In the genomic region with DNA sequence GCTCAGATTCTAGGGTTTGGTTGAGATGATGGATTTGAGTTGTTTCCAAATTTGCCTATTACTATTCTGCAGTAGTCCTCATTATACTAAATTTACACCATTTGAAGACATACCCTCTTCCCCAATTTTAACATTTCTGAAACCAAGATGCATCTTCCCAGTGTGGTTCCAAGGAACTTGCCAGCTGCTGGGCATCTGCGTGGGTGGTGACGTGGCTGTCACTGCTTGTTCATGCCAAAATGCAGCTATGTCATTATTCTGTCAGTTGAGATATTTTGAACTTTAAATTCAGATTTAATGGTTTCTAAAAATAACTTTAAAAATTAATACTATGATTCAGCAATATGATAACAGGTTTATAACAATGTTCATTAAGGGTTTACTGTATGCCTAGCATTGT, we compare ENCODE assay signal across 7 cellular contexts. TPM values are rescaled to one million over a fixed set of nuclear protein-coding genes. Genes with fewer than 3 reads are reported as not detected.
DNase-seq lines count a peak whose midpoint lies in the region; ATAC-seq and TF ChIP-seq lines count a peak whose summit lies in the region.

No MANE protein-coding gene starts in this region.

- H3K4me1 ChIP-seq in fibroblast of lung (ENCODE audit: control insufficient read depth, extremely low read depth, insufficient read depth, low read length), result no peaks in the 10 kb centered on the region
- H3K4me1 ChIP-seq in rectal smooth muscle tissue (ENCODE audit: control insufficient read depth, insufficient read depth, low read length), result peaks cover 3% of the 10 kb centered on the region

- no peaks in the 10 kb centered on the region for H4K20me1 ChIP-seq in fibroblast of lung (ENCODE audit: control insufficient read depth, extremely low read depth, insufficient read depth, low read length)

- peak overlapping the region in 3 of 4 experiments; percentile 71 to 85 (median 73) for H3K4me3 ChIP-seq in fibroblast of lung (replicated peaks in 1 of 4; ENCODE audit: control extremely low read depth in 1 of 4, insufficient read depth in 1 of 4, low read depth in 3 of 4, low read length in 4 of 4)
- H3K4me3 ChIP-seq in rectal smooth muscle tissue (ENCODE audit: low read length), result peak overlapping the region; percentile 93

- H3K9ac ChIP-seq in fibroblast of lung (ENCODE audit: insufficient read depth, low read length) (no peak overlapping the region), rectal smooth muscle tissue (ENCODE audit: low read length) (no peak overlapping the region)

- no peaks in the 10 kb centered on the region for H3K9me3 ChIP-seq in fibroblast of lung (ENCODE audit: control insufficient read depth, insufficient read depth, low read depth, low read length)

- H3K4me2 ChIP-seq in fibroblast of lung (ENCODE audit: extremely low read depth, insufficient read depth, low read length), result peak overlapping the region; percentile 34

- no peak for TF ChIP-seq CTCF in fibroblast of lung (conservative IDR thresholded peaks at IDR 0.05 in 1 of 2, IDR thresholded peaks at IDR 0.05 in 1 of 2; ENCODE audit: low read depth in 1 of 2, low read length in 2 of 2)

- no peak overlapping the region for H2AFZ ChIP-seq in fibroblast of lung (ENCODE audit: low read length)

- H3K27me3 ChIP-seq in fibroblast of lung (ENCODE audit: control insufficient read depth, insufficient read depth, low read length), result no peaks in the 10 kb centered on the region
- no peaks in the 10 kb centered on the region for H3K27me3 ChIP-seq in rectal smooth muscle tissue (ENCODE audit: control insufficient read depth, insufficient read depth, low read length)

- ATAC-seq in HG02885 (IDR thresholded peaks at IDR 0.05; ENCODE audit: poor library complexity, unreplicated experiment), result no peak

- no peak overlapping the region for H3K27ac ChIP-seq in fibroblast of lung (ENCODE audit: insufficient read depth, low read length)
- H3K27ac ChIP-seq in rectal smooth muscle tissue (ENCODE audit: low read depth, low read length), result no peak overlapping the region

- no peaks in the 10 kb centered on the region for H3K79me2 ChIP-seq in fibroblast of lung (ENCODE audit: control insufficient read depth, insufficient read depth, low read length)

- peak; percentile 24 for DNase-seq in EH (ENCODE audit: low read depth)
- DNase-seq in RKO (ENCODE audit: low spot score), result peak; percentile 60
- no peak for DNase-seq in fibroblast of lung (ENCODE audit: low read depth in 2 of 2)
- DNase-seq in midbrain (lab: John Stamatoyannopoulos, UW), result no peak
- DNase-seq in RPMI8226, result no peak

- H3K36me3 ChIP-seq in fibroblast of lung (ENCODE audit: control insufficient read depth, insufficient read depth, low read length) (no peaks in the 10 kb centered on the region), rectal smooth muscle tissue (ENCODE audit: control insufficient read depth, insufficient read depth, low read length) (no peaks in the 10 kb centered on the region)

RNA-seq across cellular contexts. Expression of a gene that starts 1.2 kb away (rescaled TPM):
- total RNA-seq in fibroblast of lung, result 4.3 and 4.4 TPM in 2 replicates
- 2.6 TPM in 2 replicates for polyA plus RNA-seq in fibroblast of lung
- polyA plus RNA-seq in fibroblast of lung (2012), result 2.0 and 2.2 TPM in 2 replicates
- polyA minus RNA-seq in fibroblast of lung (ENCODE audit: low replicate concordance), result 0.59 TPM in 1 of 2 replicates, not detected in the other

RNA-seq across cellular contexts. Expression of a gene that starts 28.0 kb away (rescaled TPM):
- 1.3 and 2.5 TPM in 2 replicates for total RNA-seq in fibroblast of lung
- polyA plus RNA-seq in fibroblast of lung, result 2.7 and 3.5 TPM in 2 replicates
- 1.5 and 1.7 TPM in 2 replicates for polyA plus RNA-seq in fibroblast of lung (2012)
- polyA minus RNA-seq in fibroblast of lung (ENCODE audit: low replicate concordance), result 1.0 TPM in 1 of 2 replicates, not detected in the other

RNA-seq across cellular contexts. Expression of a gene that starts 30.3 kb away (rescaled TPM):
- total RNA-seq in fibroblast of lung, result 7.7 and 11.1 TPM in 2 replicates
- 9.0 and 13.4 TPM in 2 replicates for polyA plus RNA-seq in fibroblast of lung
- polyA plus RNA-seq in fibroblast of lung (2012), result 6.0 and 8.8 TPM in 2 replicates
- polyA minus RNA-seq in fibroblast of lung (ENCODE audit: low replicate concordance), result 1.1 and 1.6 TPM in 2 replicates

RNA-seq across cellular contexts. Expression of a gene that starts 53.2 kb away (rescaled TPM):
- total RNA-seq in fibroblast of lung, result 4.1 and 4.4 TPM in 2 replicates
- 3.3 and 4.0 TPM in 2 replicates for polyA plus RNA-seq in fibroblast of lung
- polyA plus RNA-seq in fibroblast of lung (2012), result 1.9 and 2.2 TPM in 2 replicates
- polyA minus RNA-seq in fibroblast of lung (ENCODE audit: low replicate concordance), result 0.12 and 3.0 TPM in 2 replicates

Comparison
In these comparisons a context has a peak if more than half of its experiments do, and no peak if none do; other contexts are left out.
1. DNase-seq: peak in EH (single experiment) and RKO (single experiment); none in fibroblast of lung (0 of 2), midbrain (single experiment) and RPMI8226 (single experiment).